21 cellular contexts compared by ENCODE assay signal in the genomic region with DNA sequence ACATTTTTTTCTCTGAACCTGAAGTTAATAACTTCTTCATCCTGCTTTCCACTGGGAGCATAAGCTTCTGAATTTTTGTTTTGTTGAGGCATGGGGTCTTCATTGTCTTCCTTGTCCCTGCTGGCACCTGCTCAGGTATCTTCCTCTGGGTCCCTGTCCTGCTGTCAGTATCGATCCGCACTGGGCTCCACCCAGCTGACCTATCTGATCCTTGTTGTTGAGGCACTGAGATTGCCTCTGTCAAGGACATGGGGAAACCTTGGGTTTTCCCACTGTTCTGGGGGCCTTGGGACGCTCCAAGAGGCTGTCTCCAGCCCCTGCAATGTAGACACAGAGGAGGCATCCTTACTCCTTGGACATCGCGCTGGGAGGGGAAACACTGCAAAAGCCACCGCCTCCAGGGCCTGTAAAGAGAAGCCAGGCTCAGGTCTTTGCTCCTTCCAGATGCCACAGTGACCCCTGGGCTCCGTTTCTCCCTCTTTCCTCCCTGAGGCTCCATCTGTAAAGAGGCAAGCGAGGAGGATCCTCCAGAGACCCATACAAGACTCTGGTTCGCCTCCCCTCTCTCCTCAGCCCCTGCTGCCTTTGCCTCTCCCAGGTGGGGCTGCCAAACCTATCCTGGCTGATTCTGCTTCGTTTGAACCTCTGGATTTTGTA. TPM values are rescaled to one million over a fixed set of nuclear protein-coding genes. Genes with fewer than 3 reads are reported as not detected.
"Had no signal": no experiment of that assay in that cellular context is flagged by ENCODE, and none has a peak within 500 bp of the region (broad histone marks: within the 10 kb centered on the region; RNA-seq: fewer than 3 reads in every experiment).

No MANE protein-coding gene starts in this region.

- H3K27ac Mint-ChIP-seq: activated B cell treated with CpG ODN at 0.5 μM for 24 hours; activated CD4-positive, alpha-beta memory T cell treated with anti-CD3 and anti-CD28 coated beads, Interleukin-2, amount 10 ng/mL, durations not matched to agents 7 days and 5 days; activated T-cell treated with anti-CD3 and anti-CD28 coated beads, Interleukin-2, amount 50 U/mL, for 24 hours; activated T-helper 2 cell treated with anti-CD3 and anti-CD28 coated beads, Interferon-gamma antibody, Interleukin-2, Interleukin-4, amounts not matched to agents 10 μg/mL and 5 μg/mL and 100 μg/mL, durations not matched to agents 14 hours and 24 hours and 36 hours; naive thymus-derived CD8-positive, alpha-beta T cell; stimulated activated memory B cell treated with anti-CD40 and anti-IgM and Interleukin-4, amounts not matched to agents 10 μg/mL and 1 μg/mL and 100 μg/mL, for 72 hours; T-cell had no signal

- H3K4me3 ChIP-seq: coronary artery, heart left ventricle, psoas muscle, SK-N-MC, smooth muscle cell, thoracic aorta, upper lobe of right lung had no signal

- H3K27me3 ChIP-seq: heart left ventricle, upper lobe of right lung had no signal

- H3K27ac ChIP-seq: coronary artery, psoas muscle, SK-N-MC, thoracic aorta, upper lobe of right lung had no signal

- H3K4me3 Mint-ChIP-seq: activated B cell treated with CpG ODN at 0.5 μM for 24 hours; activated CD4-positive, alpha-beta memory T cell treated with anti-CD3 and anti-CD28 coated beads, Interleukin-2, amount 10 ng/mL, durations not matched to agents 7 days and 5 days; activated T-cell treated with anti-CD3 and anti-CD28 coated beads, Interleukin-2, amount 50 U/mL, for 24 hours; central memory CD8-positive, alpha-beta T cell; immature natural killer cell; naive thymus-derived CD8-positive, alpha-beta T cell; stimulated activated memory B cell treated with anti-CD40 and anti-IgM and Interleukin-4, amounts not matched to agents 10 μg/mL and 1 μg/mL and 100 μg/mL, for 72 hours; T-cell had no signal

- DNase-seq: activated B cell treated with CpG ODN at 0.5 μM for 24 hours; activated CD4-positive, alpha-beta memory T cell treated with anti-CD3 and anti-CD28 coated beads, Interleukin-2, amount 10 ng/mL, durations not matched to agents 7 days and 5 days; activated CD4-positive, alpha-beta T cell treated with anti-CD3 and anti-CD28 coated beads for 4 hours; activated naive CD4-positive, alpha-beta T cell treated with Interleukin-2 at 50 U/mL for 16 hours; activated T-cell treated with anti-CD3 and anti-CD28 coated beads, Interleukin-2, amount 50 U/mL, for 24 hours; erythroblast; heart left ventricle; immature natural killer cell; naive thymus-derived CD8-positive, alpha-beta T cell; psoas muscle; stimulated activated CD4-positive, alpha-beta T cell treated with anti-CD3 and anti-CD28 coated beads, Interleukin-4, amount 100 ng/mL, for 24 hours; T-cell; upper lobe of right lung had no signal

- H3K36me3 Mint-ChIP-seq: brain; immature natural killer cell; naive thymus-derived CD8-positive, alpha-beta T cell; stimulated activated memory B cell treated with anti-CD40 and anti-IgM and Interleukin-4, amounts not matched to agents 10 μg/mL and 1 μg/mL and 100 μg/mL, for 72 hours; T-cell had no signal

- H3K4me1 Mint-ChIP-seq: activated B cell treated with CpG ODN at 0.5 μM for 24 hours; activated CD4-positive, alpha-beta memory T cell treated with anti-CD3 and anti-CD28 coated beads, Interleukin-2, amount 10 ng/mL, durations not matched to agents 7 days and 5 days; central memory CD8-positive, alpha-beta T cell; immature natural killer cell; naive thymus-derived CD8-positive, alpha-beta T cell; stimulated activated memory B cell treated with anti-CD40 and anti-IgM and Interleukin-4, amounts not matched to agents 10 μg/mL and 1 μg/mL and 100 μg/mL, for 72 hours; T-cell had no signal

- H3K9me3 Mint-ChIP-seq: activated B cell treated with CpG ODN at 0.5 μM for 24 hours; activated CD4-positive, alpha-beta memory T cell treated with anti-CD3 and anti-CD28 coated beads, Interleukin-2, amount 10 ng/mL, durations not matched to agents 7 days and 5 days; activated T-cell treated with anti-CD3 and anti-CD28 coated beads, Interleukin-2, amount 50 U/mL, for 24 hours; activated T-helper 2 cell treated with anti-CD3 and anti-CD28 coated beads, Interferon-gamma antibody, Interleukin-2, Interleukin-4, amounts not matched to agents 10 μg/mL and 5 μg/mL and 100 μg/mL, durations not matched to agents 14 hours and 24 hours and 36 hours; central memory CD8-positive, alpha-beta T cell; immature natural killer cell; naive thymus-derived CD8-positive, alpha-beta T cell; stimulated activated memory B cell treated with anti-CD40 and anti-IgM and Interleukin-4, amounts not matched to agents 10 μg/mL and 1 μg/mL and 100 μg/mL, for 72 hours; T-cell had no signal

- H3K4me2 ChIP-seq: smooth muscle cell had no signal

- ATAC-seq: heart left ventricle; naive thymus-derived CD8-positive, alpha-beta T cell; psoas muscle; stimulated activated memory B cell treated with anti-CD40 and anti-IgM and Interleukin-4, amounts not matched to agents 10 μg/mL and 1 μg/mL and 100 μg/mL, for 72 hours; T-cell; upper lobe of right lung had no signal

- H3K36me3 ChIP-seq: heart left ventricle, thoracic aorta, upper lobe of right lung had no signal

- H3K4me1 ChIP-seq: upper lobe of right lung had no signal

- H3K9me3 ChIP-seq: heart left ventricle, psoas muscle, thoracic aorta, upper lobe of right lung had no signal

RNA-seq across cellular contexts. Expression of a gene that starts 8.6 kb away (rescaled TPM):
- total RNA-seq: activated B cell treated with CpG ODN at 0.5 μM for 24 hours had no signal
